Comparison of ENCODE assay signal across 1 cellular context in genomic region chr11:22479986-22480740, GRCh38.
TF ChIP-seq lines count a peak whose summit lies in the region.

No MANE protein-coding gene starts in this region.

TF ChIP-seq in SK-N-SH treated with all-trans-retinoic acid at 6 μM for 48 hours, 23 proteins besides CTCF, POLR2A, EP300 and RAD21 (continued from another document):
- TF ChIP-seq, protein P1, sequence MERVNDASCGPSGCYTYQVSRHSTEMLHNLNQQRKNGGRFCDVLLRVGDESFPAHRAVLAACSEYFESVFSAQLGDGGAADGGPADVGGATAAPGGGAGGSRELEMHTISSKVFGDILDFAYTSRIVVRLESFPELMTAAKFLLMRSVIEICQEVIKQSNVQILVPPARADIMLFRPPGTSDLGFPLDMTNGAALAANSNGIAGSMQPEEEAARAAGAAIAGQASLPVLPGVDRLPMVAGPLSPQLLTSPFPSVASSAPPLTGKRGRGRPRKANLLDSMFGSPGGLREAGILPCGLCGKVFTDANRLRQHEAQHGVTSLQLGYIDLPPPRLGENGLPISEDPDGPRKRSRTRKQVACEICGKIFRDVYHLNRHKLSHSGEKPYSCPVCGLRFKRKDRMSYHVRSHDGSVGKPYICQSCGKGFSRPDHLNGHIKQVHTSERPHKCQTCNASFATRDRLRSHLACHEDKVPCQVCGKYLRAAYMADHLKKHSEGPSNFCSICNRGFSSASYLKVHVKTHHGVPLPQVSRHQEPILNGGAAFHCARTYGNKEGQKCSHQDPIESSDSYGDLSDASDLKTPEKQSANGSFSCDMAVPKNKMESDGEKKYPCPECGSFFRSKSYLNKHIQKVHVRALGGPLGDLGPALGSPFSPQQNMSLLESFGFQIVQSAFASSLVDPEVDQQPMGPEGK (CRISPR knock-in tag; IDR thresholded peaks at IDR 0.05; ENCODE audit: borderline replicate concordance): no peak
TF ChIP-seq in SK-N-SH treated with all-trans-retinoic acid at 6 μM for 48 hours: peak in this region for 1.
